Comparison of ENCODE assay signal across 8 cellular contexts in the genomic region with DNA sequence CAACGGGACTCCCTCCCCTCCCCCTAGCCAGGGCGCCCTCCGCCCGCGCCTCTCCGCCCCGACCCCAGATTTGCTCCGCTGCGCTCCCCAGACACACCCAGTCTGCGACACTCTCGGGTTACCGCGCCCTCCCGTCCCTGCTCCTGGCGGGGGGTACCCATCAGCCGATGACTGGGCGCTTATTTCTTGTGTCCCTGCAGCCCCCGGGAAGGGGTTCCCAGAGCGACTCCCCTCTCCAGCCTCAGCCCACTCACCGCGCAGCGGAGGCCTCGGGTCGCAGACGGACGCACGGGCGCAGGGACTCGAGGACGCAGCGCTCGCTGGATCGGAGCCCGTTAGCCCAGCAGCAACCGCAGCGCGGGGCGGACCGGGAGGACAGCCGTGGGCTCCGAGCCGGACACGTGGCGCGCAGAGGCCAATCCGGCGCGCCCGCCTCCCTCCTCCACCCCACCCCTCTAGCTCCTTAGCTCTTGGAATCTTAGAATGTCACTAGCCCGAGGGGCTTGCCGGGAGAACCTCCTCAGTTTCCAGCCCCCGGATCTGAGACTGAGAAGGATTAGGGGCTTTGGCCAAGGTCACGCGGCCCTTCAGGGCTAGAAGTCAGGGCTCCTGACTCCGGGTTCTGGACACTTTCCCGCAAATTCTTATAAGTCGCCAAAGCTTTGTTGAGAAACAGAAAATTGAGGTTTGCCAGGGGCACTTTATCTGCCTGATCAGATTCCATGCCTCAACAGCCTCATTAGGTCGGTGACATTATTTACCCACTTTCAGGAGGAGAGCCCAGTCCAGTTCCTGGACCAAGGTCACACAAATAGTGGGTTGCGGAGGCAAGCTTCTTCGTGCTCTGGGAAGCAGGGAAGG. TPM values are rescaled to one million over a fixed set of nuclear protein-coding genes. Genes with fewer than 3 reads are reported as not detected.
DNase-seq lines count a peak whose midpoint lies in the region; ATAC-seq, FAIRE-seq and TF ChIP-seq lines count a peak whose summit lies in the region.

A gene (minus strand): TSS at position 354 of the 861 bp plus-strand sequence. CDS start 9,878 bp downstream, outside the sequence.

- peak within 1 kb of the TSS; percentile 79 for H3K4me2 ChIP-seq in K562 (ENCODE audit: insufficient read depth, low read length)

- TF ChIP-seq EP300 in K562 (IDR thresholded peaks at IDR 0.05; ENCODE audit: low read length) = 0 out of 2 replicates have a peak, but pooled peaks have one; percentile 13

- POLR2A ChIA-PET in K562 (lab: Yijun Ruan, JAX) = interaction anchor here (0.6 to 1.5 kb wide), 9 partner anchors 9 to 1295 kb away, joined by 3 to 10 read pairs (median 3); a partner anchor contains a TSS

- peak within 1 kb of the TSS; percentile 88 for H2AFZ ChIP-seq in K562 (ENCODE audit: low read depth, low read length)

- peak within 1 kb of the TSS; percentile 43 for H3K4me3 ChIP-seq in K562

- FAIRE-seq in G401.6 (lab: Jason Lieb, UNC) (peak; percentile 53), K562 (lab: Jason Lieb, UNC) (peak; percentile 82)

- 0 out of 2 replicates have a peak, but pooled peaks have one; percentile 30 for TF ChIP-seq POLR2A in K562 (conservative IDR thresholded peaks at IDR 0.05)

- WGBS in K562 (ENCODE audit: insufficient coverage, low coverage, missing lambda C conversion rate) = 2% methylated on average over 53 of the region's 60 CpGs

- BruUV-seq in K562 (replicated peaks; lab: Mats Ljungman, UMichigan) = no TSS peak

- no peaks in the 10 kb centered on the region for H4K20me1 ChIP-seq in K562 (replicated peaks; ENCODE audit: control insufficient read depth, insufficient read depth, low read length)

- intact Hi-C loops in K562 (cut with micrococcal nuclease) = no loop called here

- H3K27ac ChIP-seq in K562 (ENCODE audit: extremely low read depth, low read depth, low read length) = peak within 1 kb of the TSS; percentile 39; the same call in 2 of the 3 replicates

- no peaks in the 10 kb centered on the region for H3K79me2 ChIP-seq in K562 (ENCODE audit: control insufficient read depth, insufficient read depth, low read length)

- peak within 1 kb of the TSS; percentile 40 to 88 for H3K9ac ChIP-seq in K562 (ENCODE audit: insufficient read depth in 1 of 2, low read depth in 2 of 2, low read length in 2 of 2)

- in situ Hi-C loops in K562 (cut with MboI) = no loop called here

- peak; percentile 79 for DNase-seq in H4 (ENCODE audit: low spot score)
- peak; percentile 81 for DNase-seq in M059J (ENCODE audit: low read depth)
- DNase-seq in T-helper 2 cell = peak; percentile 55 to 81 (median 63)
- DNase-seq in K562 (ENCODE audit: extremely low read depth in 1 of 4, low spot score in 3 of 4) = peak; percentile 86 to 92 (median 92)
- peak in 49 of 51 donors; percentile 31 to 85 (median 72) for DNase-seq in hypothalamus (lab: John Stamatoyannopoulos, UW)
- peak; percentile 48 for DNase-seq in renal cortical epithelial cell (ENCODE audit: low read depth)
- no peak for DNase-seq in NCI-H1930 (lab: John Stamatoyannopoulos, UW)

- H3K4me1 ChIP-seq in K562 (replicated peaks in 1 of 2; ENCODE audit: control insufficient read depth in 2 of 2, insufficient read depth in 2 of 2, low read length in 2 of 2) = peaks cover 24 to 25% of the 10 kb centered on the region in 2 experiments

- peak; percentile 98 for ATAC-seq in K562

- H3K27me3 ChIP-seq in K562 (ENCODE audit: control insufficient read depth in 2 of 2, insufficient read depth in 2 of 2, low read length in 2 of 2) = peaks cover 0 to 2% of the 10 kb centered on the region in 2 experiments; a peak in 1 of 5 replicates

- no peak for TF ChIP-seq CTCF in K562 (IDR thresholded peaks at IDR 0.05 in 2 of 3, conservative IDR thresholded peaks at IDR 0.05 in 1 of 3; ENCODE audit: insufficient read depth in 2 of 3, low read depth in 1 of 3, low read length in 3 of 3)

- H3K36me3 ChIP-seq in K562 (ENCODE audit: control insufficient read depth, insufficient read depth, low read length) = no peaks in the 10 kb centered on the region

- no peak for TF ChIP-seq RAD21 in K562 (CRISPR knock-in tag; conservative IDR thresholded peaks at IDR 0.05 in 1 of 2, IDR thresholded peaks at IDR 0.05 in 1 of 2)

- no peaks in the 10 kb centered on the region for H3K9me3 ChIP-seq in K562 (replicated peaks; ENCODE audit: control insufficient read depth, insufficient read depth, low read depth, low read length)

- CTCF ChIA-PET in K562 (lab: Yijun Ruan, JAX; ENCODE audit: low intra/inter-chr PET ratio) = interaction anchor here (1.2 kb wide), 1 partner anchor 31 kb away, joined by 3 read pairs; no protein-coding TSS in a partner anchor

- H3K9me1 ChIP-seq in K562 (ENCODE audit: control insufficient read depth, insufficient read depth, low read length) = no peaks in the 10 kb centered on the region

TF ChIP-seq in K562, 482 proteins besides CTCF, POLR2A, EP300 and RAD21 (continues in another document):
- no peak for TF ChIP-seq EHMT2 (IDR thresholded peaks at IDR 0.05)

RNA-seq across cellular contexts. Expression of the gene that starts here (rescaled TPM):
- 113 and 131 TPM in 2 replicates for total RNA-seq in H4 (2014; rRNA removed; shearing (Covaris generic))
- 66.3 and 81.5 TPM in 2 replicates for total RNA-seq in M059J (2014; rRNA removed; shearing (Covaris generic))
- total RNA-seq in K562 (2011; cell fraction: chromatin; rRNA removed; ENCODE audit: low replicate concordance) = 14.4 and 15.9 TPM in 2 replicates
- 6.0 and 8.9 TPM in 2 replicates for total RNA-seq in K562 (2011; cell fraction: nucleolus; rRNA removed)
- 11.6 and 11.7 TPM in 2 replicates for total RNA-seq in K562 (2011; cell fraction: nucleoplasm; rRNA removed)
- total RNA-seq in K562 (2014; rRNA removed) (8.1 and 11.8 TPM in 2 replicates), K562 (2014; rRNA removed; fragmentation: Illumina TruSeq; extraction: Trizol) (7.8 and 9.6 TPM in 2 replicates), K562 (2015; rRNA removed; fragmentation: Illumina TruSeq; extraction: Trizol) (12.0 and 13.2 TPM in 2 replicates), K562 (2021) (11.6 and 12.0 TPM in 2 replicates), renal cortical epithelial cell (154 and 221 TPM in 2 replicates)
- polyA plus RNA-seq in K562 (2011; rRNA removed) (8.1 and 27.2 TPM in 2 replicates), K562 (2014; fragmentation: Illumina TruSeq; extraction: Trizol) (10.1 and 10.4 TPM in 2 replicates), K562 (2014; fragmentation: Nextera tagmentation; extraction: Ambion mirVana) (1 to 10 TPM in 1 of 2 experiments, under 1 TPM in 1; 0.70 to 1.9 TPM), K562 (2014; rRNA removed) (8.3 and 8.8 TPM in 2 replicates)
- polyA plus RNA-seq in K562 (2011; cell fraction: cytosol; rRNA removed) = 7.1 and 33.5 TPM in 2 replicates
- 5.0 and 18.8 TPM in 2 replicates for polyA plus RNA-seq in K562 (2011; cell fraction: nucleus; rRNA removed)
- polyA plus RNA-seq in K562 (2012) = 13.5 and 16.9 TPM in 2 replicates
- 11.3 and 36.0 TPM in 2 replicates for polyA minus RNA-seq in K562 (2011; rRNA and poly(A)+ RNA removed)
- 5.2 and 14.0 TPM in 2 replicates for polyA minus RNA-seq in K562 (2011; cell fraction: cytosol; rRNA and poly(A)+ RNA removed)
- 6.1 and 27.3 TPM in 2 replicates for polyA minus RNA-seq in K562 (2011; cell fraction: nucleus; rRNA and poly(A)+ RNA removed)

Comparison
In these comparisons a context has a peak if more than half of its experiments do, and no peak if none do; other contexts are left out.
1. DNase-seq: peak in H4 (single experiment), M059J (single experiment), T-helper 2 cell (5 of 5), K562 (4 of 4), hypothalamus (49 of 51) and renal cortical epithelial cell (single experiment); none in NCI-H1930 (0 of 2).